In genomic region chr5:57277085-57277484, GRCh38 we compare ENCODE assay signal across 11 cellular contexts.
DNase-seq lines count a peak whose midpoint lies in the region; ATAC-seq and TF ChIP-seq lines count a peak whose summit lies in the region.
"Had no signal": no experiment of that assay in that cellular context is flagged by ENCODE, and none has a peak within 500 bp of the region (broad histone marks: within the 10 kb centered on the region; RNA-seq: fewer than 3 reads in every experiment).

No MANE protein-coding gene starts in this region.

- no peak for ATAC-seq in HG02588 (IDR thresholded peaks at IDR 0.05; ENCODE audit: unreplicated experiment)

- H2AFZ ChIP-seq in MM.1S (ENCODE audit: low read length) (no peak overlapping the region), mammary epithelial cell (ENCODE audit: low read depth, low read length) (no peak overlapping the region), osteoblast (ENCODE audit: low read length) (no peak overlapping the region)

- intact Hi-C loops in mammary epithelial cell (cut with micrococcal nuclease), result loop anchor here (1.0 kb wide), 2 partner anchors 377 to 1007 kb away; no protein-coding TSS in a partner anchor

- TF ChIP-seq CTCF in MM.1S (IDR thresholded peaks at IDR 0.05; ENCODE audit: low read length), result peak; percentile 27
- peak; percentile 18 to 38 for TF ChIP-seq CTCF in mammary epithelial cell (conservative IDR thresholded peaks at IDR 0.05 in 1 of 2, IDR thresholded peaks at IDR 0.05 in 1 of 2; ENCODE audit: extremely low read depth in 1 of 2, insufficient read depth in 1 of 2, low read depth in 1 of 2, low read length in 2 of 2)
- TF ChIP-seq CTCF in osteoblast (IDR thresholded peaks at IDR 0.05; ENCODE audit: extremely low read depth, low read depth, low read length), result peak; percentile 49

- no TSS peak for BruUV-seq in mammary epithelial cell (replicated peaks; lab: Mats Ljungman, UMichigan)

- DNase-seq in NCI-H1436 (lab: John Stamatoyannopoulos, UW), result peak; percentile 1
- DNase-seq in NCI-H1436 treated with DMSO at 0.1 percent for 48 hours (lab: John Stamatoyannopoulos, UW), result no peak
- peak; percentile 28 for DNase-seq in MM.1S
- no peak for DNase-seq in mammary epithelial cell
- DNase-seq in osteoblast (ENCODE audit: insufficient read length, low spot score, missing footprints), result peak; percentile 79
- no peak for DNase-seq in NCI-H2081 (lab: John Stamatoyannopoulos, UW)
- DNase-seq in activated CD8-positive, alpha-beta memory T cell treated with anti-CD3 and anti-CD28 coated beads, Interleukin-2, amount 50 U/mL, for 48 hours, result no peak
- DNase-seq: naive B cell; NK-92 treated with Interleukin-12 subunit alpha and Interleukin-12 subunit beta, amount 100 ng/mL, for 24 hours had no signal

- H3K9ac ChIP-seq in MM.1S (ENCODE audit: low read length) (no peak overlapping the region), mammary epithelial cell (ENCODE audit: insufficient read depth, low read length) (no peak overlapping the region)
- H3K9ac ChIP-seq: BLaER1 had no signal

- H3K36me3 ChIP-seq in MM.1S (replicated peaks; ENCODE audit: insufficient read depth, low read length) (no peaks in the 10 kb centered on the region), mammary epithelial cell (ENCODE audit: insufficient read depth, low read length) (no peaks in the 10 kb centered on the region), osteoblast (ENCODE audit: insufficient read depth, low read length) (no peaks in the 10 kb centered on the region)
- H3K36me3 ChIP-seq: BLaER1 had no signal

- H3K4me1 ChIP-seq in MM.1S (ENCODE audit: low read length) (no peaks in the 10 kb centered on the region), mammary epithelial cell (ENCODE audit: insufficient read depth, low read length) (no peaks in the 10 kb centered on the region), osteoblast (ENCODE audit: insufficient read depth, low read length) (no peaks in the 10 kb centered on the region)
- H3K4me1 ChIP-seq: BLaER1 had no signal

- H3K27ac ChIP-seq in MM.1S (ENCODE audit: low read length) (no peak overlapping the region), mammary epithelial cell (ENCODE audit: insufficient read depth, low read depth, low read length) (no peak overlapping the region), osteoblast (ENCODE audit: low read depth, low read length) (no peak overlapping the region)
- H3K27ac ChIP-seq: BLaER1 had no signal

- H3K9me3 ChIP-seq in MM.1S (replicated peaks; ENCODE audit: insufficient read depth, low read length), result no peaks in the 10 kb centered on the region
- no peaks in the 10 kb centered on the region for H3K9me3 ChIP-seq in mammary epithelial cell (replicated peaks; ENCODE audit: insufficient read depth, low read length)
- no peaks in the 10 kb centered on the region for H3K9me3 ChIP-seq in osteoblast (ENCODE audit: low read depth, low read length)
- H3K9me3 ChIP-seq: BLaER1 had no signal

- H3K27me3 ChIP-seq in MM.1S (replicated peaks; ENCODE audit: insufficient read depth, low read length), result no peaks in the 10 kb centered on the region
- H3K27me3 ChIP-seq in mammary epithelial cell (ENCODE audit: insufficient read depth, low read length), result no peaks in the 10 kb centered on the region
- H3K27me3 ChIP-seq in osteoblast (ENCODE audit: insufficient read depth, low read length), result peaks cover 3% of the 10 kb centered on the region
- H3K27me3 ChIP-seq: BLaER1 had no signal

- H3K4me3 ChIP-seq in MM.1S (ENCODE audit: low read length), result no peak overlapping the region
- no peak overlapping the region for H3K4me3 ChIP-seq in mammary epithelial cell (replicated peaks in 1 of 3; ENCODE audit: insufficient read depth in 1 of 3, low read depth in 2 of 3, low read length in 3 of 3)
- H3K4me3 ChIP-seq in osteoblast (ENCODE audit: insufficient read depth, low read length), result no peak overlapping the region
- H3K4me3 ChIP-seq: BLaER1 had no signal

- no peaks in the 10 kb centered on the region for H3K79me2 ChIP-seq in MM.1S (ENCODE audit: low read length)
- H3K79me2 ChIP-seq in mammary epithelial cell (ENCODE audit: insufficient read depth, low read length), result no peaks in the 10 kb centered on the region
- no peaks in the 10 kb centered on the region for H3K79me2 ChIP-seq in osteoblast (ENCODE audit: insufficient read depth, low read length)

- no peaks in the 10 kb centered on the region for H3F3A ChIP-seq in MM.1S (ENCODE audit: insufficient read depth, low read length)

- H4K20me1 ChIP-seq in MM.1S (ENCODE audit: insufficient read depth, low read length) (no peaks in the 10 kb centered on the region), mammary epithelial cell (ENCODE audit: insufficient read depth, low read length) (no peaks in the 10 kb centered on the region), osteoblast (ENCODE audit: insufficient read depth, low read length) (no peaks in the 10 kb centered on the region)
- H4K20me1 ChIP-seq: BLaER1 had no signal

- in situ Hi-C loops in mammary epithelial cell (cut with MboI; ENCODE audit: low sequenced_read_pairs in 2 of 2), result no loop called here

- dilution Hi-C loops in mammary epithelial cell (cut with HindIII; ENCODE audit: low sequenced_read_pairs), result no loop called here

- H3K4me2 ChIP-seq in MM.1S (ENCODE audit: low read depth, low read length), result no peak overlapping the region
- H3K4me2 ChIP-seq in mammary epithelial cell (ENCODE audit: insufficient read depth, low read depth, low read length), result no peak overlapping the region
- H3K4me2 ChIP-seq in osteoblast (ENCODE audit: insufficient read depth, low read length), result no peak overlapping the region
- H3K4me2 ChIP-seq: BLaER1 had no signal

- WGBS in mammary epithelial cell (ENCODE audit: low coverage, missing lambda C conversion rate), result 100% methylated on average over 1 of the region's 1 CpG

- CTCF ChIA-PET in mammary epithelial cell (lab: Charles Lee; ENCODE audit: low non-redundant PET), result no interaction called here

- no peaks in the 10 kb centered on the region for H3K9me2 ChIP-seq in MM.1S (replicated peaks; ENCODE audit: insufficient read depth, low read length)

Comparison
In these comparisons a context has a peak if more than half of its experiments do, and no peak if none do; other contexts are left out.
1. DNase-seq: peak in NCI-H1436 (single experiment), MM.1S (single experiment) and osteoblast (single experiment); none in NCI-H1436 treated with DMSO at 0.1 percent for 48 hours (single experiment), mammary epithelial cell (single experiment), NCI-H2081 (0 of 2) and activated CD8-positive, alpha-beta memory T cell treated with anti-CD3 and anti-CD28 coated beads, Interleukin-2, amount 50 U/mL, for 48 hours (single experiment).
2. Peak in every context shown above with its lines, with median percentiles within 50 percentile points of each other: CTCF ChIP-seq.